In genomic region chr3:76362643-76363042, GRCh38 we compare ENCODE assay signal across 20 cellular contexts.
"Had no signal": no experiment of that assay in that cellular context is flagged by ENCODE, and none has a peak within 500 bp of the region (broad histone marks: within the 10 kb centered on the region; RNA-seq: fewer than 3 reads in every experiment).

No MANE protein-coding gene starts in this region.

- DNase-seq: activated CD4-positive, alpha-beta T cell treated with anti-CD3 and anti-CD28 coated beads, Interleukin-2, amount 50 U/mL, for 4 hours; activated CD8-positive, alpha-beta memory T cell treated with anti-CD3 and anti-CD28 coated beads, Interleukin-2, amount 50 U/mL, for 48 hours; activated naive CD4-positive, alpha-beta T cell treated with anti-CD3 and anti-CD28 coated beads for 36 hours; activated naive CD8-positive, alpha-beta T cell treated with anti-CD3 and anti-CD28 coated beads, Interleukin-2, amount 10 ng/mL, durations not matched to agents 7 days and 5 days; activated T-cell treated with anti-CD3 and anti-CD28 coated beads, Interleukin-2, amount 50 U/mL, for 48 hours; amniotic stem cell; cerebellar nuclear complex; cortex of kidney; endodermal cell; heart right ventricle; islet precursor cell; left cardiac atrium; spleen; stimulated activated CD4-positive, alpha-beta T cell treated with anti-CD3 and anti-CD28 coated beads, Interleukin-4, amount 100 ng/mL, for 24 hours; stimulated activated naive CD4-positive, alpha-beta T cell treated with Interleukin-2 at 50 U/mL for 16 hours; upper lobe of left lung had no signal

- H3K4me1 ChIP-seq: heart right ventricle, prostate gland, spleen, upper lobe of left lung had no signal

- H3K27me3 Mint-ChIP-seq: activated naive CD8-positive, alpha-beta T cell treated with anti-CD3 and anti-CD28 coated beads, Interleukin-2, amount 10 ng/mL, durations not matched to agents 7 days and 5 days; memory B cell; natural killer cell treated with Interleukin-12 subunit alpha and Interleukin-12 subunit beta and Interleukin-15 and Interleukin-18, amount 100 ng/mL, for 72 hours had no signal

- H3K27me3 ChIP-seq: heart right ventricle, spleen, upper lobe of left lung had no signal

- H3K27ac ChIP-seq: epithelial cell of prostate, heart right ventricle, prostate gland, spleen, upper lobe of left lung had no signal

- H3K9me3 Mint-ChIP-seq: endodermal cell had no signal

- ATAC-seq: heart right ventricle; left cardiac atrium; natural killer cell treated with Interleukin-12 subunit alpha and Interleukin-12 subunit beta and Interleukin-15 and Interleukin-18, amount 100 ng/mL, for 72 hours had no signal

- H3K9me3 ChIP-seq: prostate gland, upper lobe of left lung had no signal

- H3K27ac Mint-ChIP-seq: activated naive CD4-positive, alpha-beta T cell treated with anti-CD3 and anti-CD28 coated beads for 36 hours; activated naive CD8-positive, alpha-beta T cell treated with anti-CD3 and anti-CD28 coated beads, Interleukin-2, amount 10 ng/mL, durations not matched to agents 7 days and 5 days; endodermal cell; memory B cell; natural killer cell treated with Interleukin-12 subunit alpha and Interleukin-12 subunit beta and Interleukin-15 and Interleukin-18, amount 100 ng/mL, for 72 hours had no signal

- H3K4me1 Mint-ChIP-seq: activated naive CD8-positive, alpha-beta T cell treated with anti-CD3 and anti-CD28 coated beads, Interleukin-2, amount 10 ng/mL, durations not matched to agents 7 days and 5 days; endodermal cell; memory B cell had no signal

- H3K4me3 Mint-ChIP-seq: activated naive CD4-positive, alpha-beta T cell treated with anti-CD3 and anti-CD28 coated beads for 36 hours; activated naive CD8-positive, alpha-beta T cell treated with anti-CD3 and anti-CD28 coated beads, Interleukin-2, amount 10 ng/mL, durations not matched to agents 7 days and 5 days; endodermal cell; memory B cell; natural killer cell treated with Interleukin-12 subunit alpha and Interleukin-12 subunit beta and Interleukin-15 and Interleukin-18, amount 100 ng/mL, for 72 hours had no signal

- H3K4me3 ChIP-seq: heart right ventricle, prostate gland, spleen, upper lobe of left lung had no signal

- H3K36me3 Mint-ChIP-seq: activated naive CD8-positive, alpha-beta T cell treated with anti-CD3 and anti-CD28 coated beads, Interleukin-2, amount 10 ng/mL, durations not matched to agents 7 days and 5 days; memory B cell; natural killer cell treated with Interleukin-12 subunit alpha and Interleukin-12 subunit beta and Interleukin-15 and Interleukin-18, amount 100 ng/mL, for 72 hours had no signal

- H3K36me3 ChIP-seq: heart right ventricle, prostate gland, spleen, upper lobe of left lung had no signal
